Comparison of ENCODE assay signal across 21 cellular contexts in the genomic region with DNA sequence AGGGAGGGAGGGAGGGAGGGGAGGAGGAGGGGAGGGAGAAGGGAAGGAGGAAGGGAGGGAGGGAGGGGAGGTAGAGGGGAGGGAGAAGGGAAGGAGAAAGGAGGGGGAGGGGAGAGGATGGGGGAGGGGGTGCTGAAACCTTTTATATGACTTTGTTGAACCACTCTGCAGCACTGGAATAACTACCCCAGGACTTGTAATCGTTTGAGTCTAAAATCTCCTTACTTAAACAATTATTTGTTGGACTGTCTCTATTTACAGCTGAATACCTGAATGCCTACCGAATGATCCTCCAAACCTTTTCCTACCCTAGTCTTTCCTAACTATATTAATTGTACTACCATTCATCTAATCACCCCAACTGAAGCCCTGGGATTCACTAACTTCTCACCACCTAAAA.
DNase-seq lines count a peak whose midpoint lies in the region; ATAC-seq, FAIRE-seq and TF ChIP-seq lines count a peak whose summit lies in the region.
"Had no signal": no experiment of that assay in that cellular context is flagged by ENCODE, and none has a peak within 500 bp of the region (broad histone marks: within the 10 kb centered on the region; RNA-seq: fewer than 3 reads in every experiment).

No MANE protein-coding gene starts in this region.

- no peaks in the 10 kb centered on the region for H3K9me3 ChIP-seq in HepG2 (ENCODE audit: low read length)
- no peaks in the 10 kb centered on the region for H3K9me3 ChIP-seq in right lobe of liver
- H3K9me3 ChIP-seq in astrocyte (ENCODE audit: insufficient read depth, low read depth, low read length), result no peaks in the 10 kb centered on the region
- H3K9me3 ChIP-seq in MM.1S (replicated peaks; ENCODE audit: insufficient read depth, low read length), result no peaks in the 10 kb centered on the region
- H3K9me3 ChIP-seq: A549, Caco-2 had no signal

- peaks cover 2% of the 10 kb centered on the region for H3K27me3 Mint-ChIP-seq in astrocyte (ENCODE audit: low read depth, unreplicated experiment)

- H3K79me2 ChIP-seq in HepG2 (ENCODE audit: insufficient read depth, low read length), result no peaks in the 10 kb centered on the region
- no peaks in the 10 kb centered on the region for H3K79me2 ChIP-seq in astrocyte (ENCODE audit: insufficient read depth, low read length)
- no peaks in the 10 kb centered on the region for H3K79me2 ChIP-seq in MM.1S (ENCODE audit: low read length)

- H3K27ac ChIP-seq in HepG2 (ENCODE audit: extremely low read length, insufficient read depth, low read length), result no peak overlapping the region
- H3K27ac ChIP-seq in right lobe of liver, result no peak overlapping the region
- no peak overlapping the region for H3K27ac ChIP-seq in astrocyte (ENCODE audit: low read depth, low read length)
- H3K27ac ChIP-seq in MM.1S (ENCODE audit: low read length), result no peak overlapping the region
- H3K27ac ChIP-seq: 22Rv1; A549; BLaER1 treated with 17β-estradiol and CSF1 and Interleukin-3, amounts not matched to agents 10 nM and 100 nM; C4-2B had no signal

- DNase-seq in HepG2 (ENCODE audit: low spot score) (no peak), right lobe of liver (no peak), astrocyte (ENCODE audit: low read depth) (no peak), MM.1S (no peak)
- DNase-seq: AML-193; Caco-2; Calu3; CD4-positive, alpha-beta T cell; CD8-positive, alpha-beta T cell; DMS79 treated with DMSO at 0.1 percent for 48 hours; GF-D8 had no signal

- no peak for FAIRE-seq in HepG2 (lab: Jason Lieb, UNC)
- FAIRE-seq in astrocyte (lab: Jason Lieb, UNC), result no peak
- FAIRE-seq: A549, D721Med, G401.6, GM12891, GM19239 had no signal

- H3F3A ChIP-seq in MM.1S (ENCODE audit: insufficient read depth, low read length), result peaks cover 5% of the 10 kb centered on the region; the same call in 1 of the 2 replicates

- H3K4me1 ChIP-seq in HepG2 (ENCODE audit: insufficient read depth, low read length) (no peaks in the 10 kb centered on the region), right lobe of liver (no peaks in the 10 kb centered on the region), astrocyte (ENCODE audit: insufficient read depth, low read length) (peaks cover 20% of the 10 kb centered on the region), MM.1S (ENCODE audit: low read length) (peaks cover 15% of the 10 kb centered on the region)
- H3K4me1 ChIP-seq: Caco-2 had no signal

- no peaks in the 10 kb centered on the region for H4K20me1 ChIP-seq in HepG2 (ENCODE audit: insufficient read depth, low read length)
- H4K20me1 ChIP-seq in astrocyte (ENCODE audit: insufficient read depth, low read length), result no peaks in the 10 kb centered on the region
- no peaks in the 10 kb centered on the region for H4K20me1 ChIP-seq in MM.1S (ENCODE audit: insufficient read depth, low read length)
- H4K20me1 ChIP-seq: BLaER1 treated with 17β-estradiol and CSF1 and Interleukin-3, amounts not matched to agents 10 nM and 100 nM had no signal

- peaks cover 39% of the 10 kb centered on the region for H3K4me1 Mint-ChIP-seq in astrocyte (ENCODE audit: low read depth, unreplicated experiment)
- H3K4me1 Mint-ChIP-seq: B cell had no signal

- H3K27ac Mint-ChIP-seq in astrocyte (ENCODE audit: unreplicated experiment), result peak overlapping the region; percentile 83
- H3K27ac Mint-ChIP-seq: B cell; CD4-positive, alpha-beta T cell; CD8-positive, alpha-beta T cell had no signal

- H3K4me3 ChIP-seq in HepG2 (replicated peaks in 1 of 3; ENCODE audit: insufficient read depth in 1 of 3, low read depth in 2 of 3, low read length in 3 of 3) (no peak overlapping the region), right lobe of liver (no peak overlapping the region), astrocyte (ENCODE audit: insufficient read depth, low read depth, low read length) (no peak overlapping the region), MM.1S (ENCODE audit: low read length) (no peak overlapping the region)
- H3K4me3 ChIP-seq: A549; BLaER1 treated with 17β-estradiol and CSF1 and Interleukin-3, amounts not matched to agents 10 nM and 100 nM had no signal

- intact Hi-C loops in HepG2 (cut with micrococcal nuclease; ENCODE audit: unreplicated experiment) (no loop called here), right lobe of liver (cut with DNase I) (no loop called here)

- no peak for ATAC-seq in HepG2
- no peak for ATAC-seq in right lobe of liver
- no peak for ATAC-seq in GM21717 (IDR thresholded peaks at IDR 0.05; ENCODE audit: unreplicated experiment)
- ATAC-seq: A549; CD8-positive, alpha-beta T cell had no signal

- CTCF ChIA-PET in HepG2 (lab: Yijun Ruan, JAX; ENCODE audit: low intra/inter-chr PET ratio, low total read pairs), result no interaction called here

- TF ChIP-seq POLR2A in HepG2 (IDR thresholded peaks at IDR 0.05; ENCODE audit: insufficient read depth in 1 of 2, low read depth in 2 of 2, low read length in 2 of 2) (no peak), right lobe of liver (IDR thresholded peaks at IDR 0.05) (no peak)

- WGBS in HepG2 (ENCODE audit: low lambda C conversion rate), result 7% methylated on average over 2 of the region's 2 CpGs
- 68% methylated on average over 2 of the region's 2 CpGs for WGBS in right lobe of liver (ENCODE audit: insufficient coverage, low coverage, low lambda C conversion rate, missing lambda C conversion rate)

- no peak for TF ChIP-seq RAD21 in HepG2 (CRISPR knock-in tag; IDR thresholded peaks at IDR 0.05)

- in situ Hi-C loops in HepG2 (cut with HindIII; ENCODE audit: extremely low pct_ligation_motif_present, low pct_unique_long_range_greater_than_20kb), result no loop called here

- no peak for TF ChIP-seq CTCF in HepG2 (CRISPR knock-in tag; IDR thresholded peaks at IDR 0.05)
- no peak for TF ChIP-seq CTCF in right lobe of liver (IDR thresholded peaks at IDR 0.05)
- no peak for TF ChIP-seq CTCF in astrocyte (IDR thresholded peaks at IDR 0.05; ENCODE audit: insufficient read depth, low read depth, low read length)
- no peak for TF ChIP-seq CTCF in MM.1S (IDR thresholded peaks at IDR 0.05; ENCODE audit: low read length)

- no peak overlapping the region for H3K9ac ChIP-seq in HepG2 (ENCODE audit: insufficient read depth, low read depth, low read length)
- H3K9ac ChIP-seq in astrocyte (ENCODE audit: low read length), result no peak overlapping the region
- no peak overlapping the region for H3K9ac ChIP-seq in MM.1S (ENCODE audit: low read length)
- H3K9ac ChIP-seq: BLaER1 treated with 17β-estradiol and CSF1 and Interleukin-3, amounts not matched to agents 10 nM and 100 nM had no signal

- H3K27me3 ChIP-seq in HepG2 (ENCODE audit: control insufficient read depth in 1 of 2, insufficient read depth in 2 of 2, low read length in 2 of 2), result no peaks in the 10 kb centered on the region
- H3K27me3 ChIP-seq in right lobe of liver, result no peaks in the 10 kb centered on the region
- H3K27me3 ChIP-seq in astrocyte (ENCODE audit: insufficient read depth, low read length), result no peaks in the 10 kb centered on the region
- H3K27me3 ChIP-seq in MM.1S (replicated peaks; ENCODE audit: insufficient read depth, low read length), result no peaks in the 10 kb centered on the region
- H3K27me3 ChIP-seq: BLaER1 treated with 17β-estradiol and CSF1 and Interleukin-3, amounts not matched to agents 10 nM and 100 nM had no signal

- H3K4me2 ChIP-seq in HepG2 (ENCODE audit: low read depth, low read length) (no peak overlapping the region), astrocyte (ENCODE audit: low read length) (no peak overlapping the region), MM.1S (ENCODE audit: low read depth, low read length) (no peak overlapping the region)
- H3K4me2 ChIP-seq: A549; BLaER1 treated with 17β-estradiol and CSF1 and Interleukin-3, amounts not matched to agents 10 nM and 100 nM had no signal

- H3K9me3 Mint-ChIP-seq in astrocyte (ENCODE audit: unreplicated experiment), result peaks cover 18% of the 10 kb centered on the region
- H3K9me3 Mint-ChIP-seq: CD8-positive, alpha-beta T cell had no signal

- no TSS peak for BruUV-seq in HepG2 (replicated peaks; lab: Mats Ljungman, UMichigan)

- H3K36me3 ChIP-seq in HepG2 (replicated peaks in 1 of 2; ENCODE audit: control insufficient read depth in 1 of 2, insufficient read depth in 2 of 2, low read length in 2 of 2) (no peaks in the 10 kb centered on the region), right lobe of liver (no peaks in the 10 kb centered on the region), astrocyte (ENCODE audit: insufficient read depth, low read length) (no peaks in the 10 kb centered on the region), MM.1S (replicated peaks; ENCODE audit: insufficient read depth, low read length) (no peaks in the 10 kb centered on the region)
- H3K36me3 ChIP-seq: BLaER1 treated with 17β-estradiol and CSF1 and Interleukin-3, amounts not matched to agents 10 nM and 100 nM had no signal

- H3K4me3 Mint-ChIP-seq in astrocyte (ENCODE audit: unreplicated experiment), result no peak overlapping the region
- H3K4me3 Mint-ChIP-seq: B cell; CD4-positive, alpha-beta T cell; CD8-positive, alpha-beta T cell had no signal

- POLR2A ChIA-PET in HepG2 (lab: Yijun Ruan, JAX), result no interaction called here

- no peaks in the 10 kb centered on the region for H3K9me2 ChIP-seq in MM.1S (replicated peaks; ENCODE audit: insufficient read depth, low read length)

- peaks cover 25% of the 10 kb centered on the region for H3K36me3 Mint-ChIP-seq in astrocyte (ENCODE audit: low read depth, unreplicated experiment)
- H3K36me3 Mint-ChIP-seq: CD8-positive, alpha-beta T cell had no signal

- TF ChIP-seq EP300 in HepG2 (IDR thresholded peaks at IDR 0.05; ENCODE audit: low read depth in 2 of 2, low read length in 2 of 2) (no peak), HepG2 (CRISPR knock-in tag; IDR thresholded peaks at IDR 0.05; ENCODE audit: borderline replicate concordance) (no peak)

- H2AFZ ChIP-seq in HepG2 (ENCODE audit: low read length) (no peak overlapping the region), astrocyte (ENCODE audit: low read depth, low read length) (no peak overlapping the region), MM.1S (ENCODE audit: low read length) (no peak overlapping the region)

TF ChIP-seq in HepG2, 621 proteins besides CTCF, POLR2A, EP300 and RAD21:
- TF ChIP-seq SP5 (CRISPR knock-in tag; IDR thresholded peaks at IDR 0.05; ENCODE audit: borderline replicate concordance, low read depth), result no peak
- peak; percentile 63 for TF ChIP-seq HNRNPK (IDR thresholded peaks at IDR 0.05; ENCODE audit: low read depth, low read length, poor library complexity, severe bottlenecking)
- TF ChIP-seq DMAP1 (CRISPR knock-in tag; IDR thresholded peaks at IDR 0.05), result no peak
TF ChIP-seq in HepG2: peak in this region for 1.
